ENCODE assay signal across 8 cellular contexts in the genomic region with DNA sequence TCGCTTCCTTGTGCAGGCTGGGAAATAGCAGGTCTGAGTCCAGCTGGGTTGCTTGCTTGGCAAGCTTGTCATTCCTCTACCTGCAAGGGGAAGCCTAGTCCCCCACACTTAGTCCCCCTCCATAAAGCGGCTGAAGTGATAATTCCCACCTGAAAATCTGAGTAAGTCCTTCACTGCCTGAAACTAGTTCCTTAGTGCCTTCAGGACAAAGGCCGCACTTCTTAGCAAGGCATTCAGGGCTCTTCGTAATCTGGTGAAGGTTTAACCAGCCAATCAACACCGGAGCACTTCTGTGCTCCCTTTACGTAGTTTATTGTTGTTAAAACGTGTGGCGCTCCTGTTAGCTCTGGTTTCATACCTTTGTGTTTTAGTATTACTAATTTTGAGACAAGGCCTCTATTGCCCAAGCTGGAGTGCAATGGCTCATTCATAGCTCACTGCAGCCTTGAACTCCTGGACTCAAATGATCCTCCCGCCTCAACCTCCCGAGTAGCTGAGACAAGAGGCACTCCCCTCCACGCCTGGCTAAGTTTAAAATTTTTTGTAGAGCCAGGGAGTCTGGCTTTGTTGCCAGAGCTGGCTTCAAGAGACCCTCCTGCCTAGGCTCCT. TPM values are rescaled to one million over a fixed set of nuclear protein-coding genes. Genes with fewer than 3 reads are reported as not detected.
DNase-seq lines count a peak whose midpoint lies in the region; ATAC-seq and TF ChIP-seq lines count a peak whose summit lies in the region.

No MANE protein-coding gene starts in this region.

- no peaks in the 10 kb centered on the region for H3K27me3 ChIP-seq in kidney epithelial cell (ENCODE audit: control insufficient read depth, insufficient read depth, low read length)
- no peaks in the 10 kb centered on the region for H3K27me3 ChIP-seq in thymus (ENCODE audit: control insufficient read depth, insufficient read depth)

- peaks cover 11% of the 10 kb centered on the region for H3K4me1 ChIP-seq in thymus (ENCODE audit: control insufficient read depth, insufficient read depth, low read length)

- TF ChIP-seq CTCF in kidney epithelial cell (IDR thresholded peaks at IDR 0.05; ENCODE audit: insufficient read depth, low read length, poor library complexity, severe bottlenecking) = no peak

- H3K36me3 ChIP-seq in kidney epithelial cell (ENCODE audit: control insufficient read depth, insufficient read depth, low read length) (no peaks in the 10 kb centered on the region), thymus (ENCODE audit: control insufficient read depth, insufficient read depth) (peaks cover 5% of the 10 kb centered on the region)

- 58% methylated on average over 11 of the region's 11 CpGs for WGBS in thymus

- no peaks in the 10 kb centered on the region for H3K9me3 Mint-ChIP-seq in activated T-cell treated with anti-CD3 and anti-CD28 coated beads, Interleukin-2, amount 50 U/mL, for 72 hours
- H3K9me3 Mint-ChIP-seq in activated naive CD4-positive, alpha-beta T cell treated with anti-CD3 and anti-CD28 coated beads, Interleukin-2, amount 50 U/mL, for 72 hours = no peaks in the 10 kb centered on the region

- H3K27ac ChIP-seq in thymus (ENCODE audit: low read depth) = peak overlapping the region; percentile 91

- peaks cover 3 to 4% of the 10 kb centered on the region in 2 donors for H3K36me3 Mint-ChIP-seq in activated T-cell treated with anti-CD3 and anti-CD28 coated beads, Interleukin-2, amount 50 U/mL, for 72 hours (ENCODE audit: insufficient read depth in 2 of 2)
- H3K36me3 Mint-ChIP-seq in activated naive CD4-positive, alpha-beta T cell treated with anti-CD3 and anti-CD28 coated beads, Interleukin-2, amount 50 U/mL, for 72 hours = peaks cover 4 to 7% of the 10 kb centered on the region in 2 donors

- peak overlapping the region; percentile 98 for H3K27ac Mint-ChIP-seq in activated T-cell treated with anti-CD3 and anti-CD28 coated beads, Interleukin-2, amount 50 U/mL, for 72 hours
- H3K27ac Mint-ChIP-seq in activated naive CD4-positive, alpha-beta T cell treated with anti-CD3 and anti-CD28 coated beads, Interleukin-2, amount 50 U/mL, for 72 hours = peak overlapping the region; percentile 94 to 97

- DNase-seq in activated T-cell treated with anti-CD3 and anti-CD28 coated beads, Interleukin-2, amount 50 U/mL, for 72 hours = no peak
- no peak for DNase-seq in activated T-cell treated with anti-CD3 and anti-CD28 coated beads, Interleukin-2, amount 50 U/mL, for 1 hour
- DNase-seq in activated naive CD4-positive, alpha-beta T cell treated with anti-CD3 and anti-CD28 coated beads, Interleukin-2, amount 50 U/mL, for 72 hours (ENCODE audit: low spot score in 2 of 2) = no peak
- no peak for DNase-seq in kidney epithelial cell (ENCODE audit: low read depth)
- no peak for DNase-seq in NCI-H510A treated with DMSO at 0.1 percent for 48 hours (lab: John Stamatoyannopoulos, UW)
- DNase-seq in posterior vena cava (ENCODE audit: low spot score) = no peak
- no peak for DNase-seq in kidney glomerular epithelial cell (lab: John Stamatoyannopoulos, UW)

- ATAC-seq in activated T-cell treated with anti-CD3 and anti-CD28 coated beads, Interleukin-2, amount 50 U/mL, for 72 hours (replicated peaks in 1 of 2) = no peak
- no peak for ATAC-seq in activated naive CD4-positive, alpha-beta T cell treated with anti-CD3 and anti-CD28 coated beads, Interleukin-2, amount 50 U/mL, for 72 hours

- H3K9me3 ChIP-seq in thymus (ENCODE audit: control insufficient read depth) = no peaks in the 10 kb centered on the region

- peaks cover 48% of the 10 kb centered on the region for H3K4me1 Mint-ChIP-seq in activated T-cell treated with anti-CD3 and anti-CD28 coated beads, Interleukin-2, amount 50 U/mL, for 72 hours (ENCODE audit: low read depth)

- intact Hi-C loops in posterior vena cava (cut with DNase I) = no loop called here

- H3K4me3 ChIP-seq in kidney epithelial cell (ENCODE audit: low read depth, low read length) (peak overlapping the region; percentile 91), thymus (ENCODE audit: low read length) (peak overlapping the region; percentile 100)

- H3K4me3 Mint-ChIP-seq in activated T-cell treated with anti-CD3 and anti-CD28 coated beads, Interleukin-2, amount 50 U/mL, for 72 hours = peak overlapping the region; percentile 98

- H3K27me3 Mint-ChIP-seq in activated T-cell treated with anti-CD3 and anti-CD28 coated beads, Interleukin-2, amount 50 U/mL, for 72 hours (ENCODE audit: low read depth) = no peaks in the 10 kb centered on the region

RNA-seq across cellular contexts. Expression of a gene that starts 0.8 kb away (rescaled TPM):
- 10 to 100 TPM; 16.1 to 16.2 TPM for total RNA-seq in activated T-cell treated with anti-CD3 and anti-CD28 coated beads, Interleukin-2, amount 50 U/mL, for 72 hours
- total RNA-seq in activated naive CD4-positive, alpha-beta T cell treated with anti-CD3 and anti-CD28 coated beads, Interleukin-2, amount 50 U/mL, for 72 hours = 10 to 100 TPM in 1 of 2 donors, 1 to 10 TPM in 1; 3.5 to 11.6 TPM
- 20.9 and 21.6 TPM in 2 replicates for total RNA-seq in kidney epithelial cell
- polyA plus RNA-seq in thymus = 12.6 TPM
- total RNA-seq in posterior vena cava = 10 to 100 TPM; 25.7 to 27.0 TPM

RNA-seq across cellular contexts. Expression of a gene that starts 9.2 kb away (rescaled TPM):
- total RNA-seq in activated T-cell treated with anti-CD3 and anti-CD28 coated beads, Interleukin-2, amount 50 U/mL, for 72 hours = 1 to 10 TPM in 1 of 2 donors, under 1 TPM in 1; 0.60 to 1.9 TPM
- under 1 TPM in 1 of 2 donors, not detected in 1; 0.78 TPM for total RNA-seq in activated naive CD4-positive, alpha-beta T cell treated with anti-CD3 and anti-CD28 coated beads, Interleukin-2, amount 50 U/mL, for 72 hours
- total RNA-seq in kidney epithelial cell (1.1 and 2.9 TPM in 2 replicates), posterior vena cava (not detected)
- 5.6 TPM for polyA plus RNA-seq in thymus

RNA-seq across cellular contexts. Expression of a gene that starts 21.0 kb away (rescaled TPM):
- total RNA-seq in activated T-cell treated with anti-CD3 and anti-CD28 coated beads, Interleukin-2, amount 50 U/mL, for 72 hours = 10 to 100 TPM; 82.9 to 86.4 TPM
- total RNA-seq in activated naive CD4-positive, alpha-beta T cell treated with anti-CD3 and anti-CD28 coated beads, Interleukin-2, amount 50 U/mL, for 72 hours = 100 to 1,000 TPM; 108 to 117 TPM
- total RNA-seq in kidney epithelial cell = 48.4 and 60.5 TPM in 2 replicates
- 45.0 TPM for polyA plus RNA-seq in thymus
- 10 to 100 TPM; 37.4 to 43.1 TPM for total RNA-seq in posterior vena cava

RNA-seq across cellular contexts. Expression of a gene that starts 37.8 kb away (rescaled TPM):
- 1 to 10 TPM; 4.2 to 5.0 TPM for total RNA-seq in activated T-cell treated with anti-CD3 and anti-CD28 coated beads, Interleukin-2, amount 50 U/mL, for 72 hours
- total RNA-seq in activated naive CD4-positive, alpha-beta T cell treated with anti-CD3 and anti-CD28 coated beads, Interleukin-2, amount 50 U/mL, for 72 hours = 1 to 10 TPM; 1.8 to 3.8 TPM
- total RNA-seq in kidney epithelial cell (5.5 TPM in 1 of 2 replicates, not detected in the other), posterior vena cava (1 to 10 TPM; 1.1 to 1.2 TPM)
- 6.4 TPM for polyA plus RNA-seq in thymus

RNA-seq across cellular contexts. Expression of a gene that starts 42.8 kb away (rescaled TPM):
- total RNA-seq in activated T-cell treated with anti-CD3 and anti-CD28 coated beads, Interleukin-2, amount 50 U/mL, for 72 hours = 100 to 1,000 TPM; 169 to 184 TPM
- 100 to 1,000 TPM; 156 to 215 TPM for total RNA-seq in activated naive CD4-positive, alpha-beta T cell treated with anti-CD3 and anti-CD28 coated beads, Interleukin-2, amount 50 U/mL, for 72 hours
- total RNA-seq in kidney epithelial cell (33.9 and 36.6 TPM in 2 replicates), posterior vena cava (10 to 100 TPM; 30.4 to 31.8 TPM)
- polyA plus RNA-seq in thymus = 109 TPM
